Comparison of ENCODE assay signal across 8 cellular contexts in the genomic region with DNA sequence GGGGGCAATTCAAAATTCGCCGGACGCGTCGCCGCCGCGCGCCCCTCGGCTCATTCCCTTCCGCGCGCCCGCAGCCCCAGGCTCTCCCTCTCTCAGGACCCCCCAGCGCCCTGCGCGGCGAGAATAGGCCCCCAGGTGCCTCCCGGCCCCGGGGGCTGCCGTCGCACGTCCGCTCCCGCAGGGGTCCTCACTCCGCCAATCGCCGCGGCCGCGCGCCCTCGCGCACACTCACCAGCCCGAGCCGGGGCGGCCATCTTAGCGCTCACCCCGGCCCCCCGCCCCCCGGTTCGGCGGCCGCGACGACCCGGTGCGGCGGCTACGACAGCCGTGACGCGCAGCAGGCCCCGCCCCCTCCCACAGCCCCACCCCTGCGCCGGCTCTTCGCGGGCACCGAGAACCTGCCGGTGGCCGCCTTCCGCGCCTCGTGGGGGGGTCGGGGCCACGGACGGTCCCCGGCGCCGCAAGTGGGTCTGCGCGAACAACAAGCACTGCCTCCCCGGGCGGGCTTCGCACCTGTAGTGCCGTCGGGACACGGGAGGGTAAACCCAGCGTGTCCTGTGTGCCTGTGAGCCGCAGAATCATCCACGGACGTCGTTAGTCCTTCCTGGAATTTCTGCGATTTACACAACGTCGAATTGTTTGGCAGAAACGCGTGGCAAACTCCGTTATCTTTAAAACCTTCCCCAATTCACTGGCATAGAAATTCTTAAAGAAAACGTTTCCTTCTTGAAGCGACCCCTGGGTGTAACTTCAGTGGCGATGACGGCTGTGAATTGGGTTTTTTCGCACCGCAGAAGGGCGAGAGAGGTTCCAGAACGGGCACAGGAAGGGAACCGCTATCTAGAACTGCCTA. TPM values are rescaled to one million over a fixed set of nuclear protein-coding genes. Genes with fewer than 3 reads are reported as not detected.
DNase-seq lines count a peak whose midpoint lies in the region; ATAC-seq, FAIRE-seq and TF ChIP-seq lines count a peak whose summit lies in the region.

No MANE protein-coding gene starts in this region.

- H3K4me3 Mint-ChIP-seq in CD4-positive, CD25-positive, alpha-beta regulatory T cell, result peak overlapping the region; percentile 49 to 82 (median 67)
- peak overlapping the region; percentile 81 for H3K4me3 Mint-ChIP-seq in activated CD8-positive, alpha-beta memory T cell treated with anti-CD3 and anti-CD28 coated beads, Interleukin-2, amount 10 ng/mL, durations not matched to agents 7 days and 5 days

- TF ChIP-seq POLR2A in endothelial cell of umbilical vein (IDR thresholded peaks at IDR 0.05; ENCODE audit: low read depth, low read length), result peak; percentile 21

- H3K4me1 Mint-ChIP-seq in CD4-positive, CD25-positive, alpha-beta regulatory T cell, result peaks cover 0 to 33% (median 9%) of the 10 kb centered on the region in 4 donors
- H3K4me1 Mint-ChIP-seq in activated CD8-positive, alpha-beta memory T cell treated with anti-CD3 and anti-CD28 coated beads, Interleukin-2, amount 10 ng/mL, durations not matched to agents 7 days and 5 days, result peaks cover 50% of the 10 kb centered on the region

- peak; percentile 39 to 55 (median 49) for DNase-seq in CD4-positive, CD25-positive, alpha-beta regulatory T cell
- DNase-seq in NCI-H1105 (lab: John Stamatoyannopoulos, UW) (peak; percentile 64), endothelial cell of umbilical vein (ENCODE audit: low read depth, low spot score) (peak; percentile 49)
- DNase-seq in activated CD8-positive, alpha-beta memory T cell treated with anti-CD3 and anti-CD28 coated beads, Interleukin-2, amount 10 ng/mL, durations not matched to agents 7 days and 5 days, result peak; percentile 71
- DNase-seq in stimulated activated CD8-positive, alpha-beta memory T cell treated with anti-CD3 and anti-CD28 coated beads, Interleukin-4, amount 100 ng/mL, for 1 hour (ENCODE audit: low read depth in 2 of 2, low spot score in 1 of 2), result peak; percentile 25 to 31

- POLR2A ChIA-PET in endothelial cell of umbilical vein (lab: Charles Lee), result no interaction called here

- H3K36me3 Mint-ChIP-seq in CD4-positive, CD25-positive, alpha-beta regulatory T cell, result no peaks in the 10 kb centered on the region
- peaks cover 11% of the 10 kb centered on the region for H3K36me3 Mint-ChIP-seq in activated CD8-positive, alpha-beta memory T cell treated with anti-CD3 and anti-CD28 coated beads, Interleukin-2, amount 10 ng/mL, durations not matched to agents 7 days and 5 days

- no peaks in the 10 kb centered on the region for H3K36me3 ChIP-seq in CD4-positive, CD25-positive, alpha-beta regulatory T cell (ENCODE audit: control insufficient read depth, insufficient read depth, low read length)
- H3K36me3 ChIP-seq in endothelial cell of umbilical vein (ENCODE audit: control insufficient read depth in 2 of 2, extremely low read depth in 1 of 2, insufficient read depth in 2 of 2, low read length in 2 of 2) (no peaks in the 10 kb centered on the region), mucosa of stomach (ENCODE audit: control insufficient read depth, insufficient read depth, low read length) (no peaks in the 10 kb centered on the region)

- H3K27me3 ChIP-seq in CD4-positive, CD25-positive, alpha-beta regulatory T cell (ENCODE audit: control insufficient read depth, insufficient read depth, low read length), result peaks cover 10% of the 10 kb centered on the region
- peaks cover 9 to 14% of the 10 kb centered on the region in 2 experiments for H3K27me3 ChIP-seq in endothelial cell of umbilical vein (ENCODE audit: control insufficient read depth in 2 of 2, insufficient read depth in 2 of 2, low read length in 2 of 2)
- H3K27me3 ChIP-seq in mucosa of stomach (ENCODE audit: control insufficient read depth, insufficient read depth, low read length), result peaks cover 50% of the 10 kb centered on the region

- H4K20me1 ChIP-seq in endothelial cell of umbilical vein (replicated peaks; ENCODE audit: control insufficient read depth, extremely low read depth, insufficient read depth, low read length), result no peaks in the 10 kb centered on the region

- no peaks in the 10 kb centered on the region for H3K79me2 ChIP-seq in endothelial cell of umbilical vein (ENCODE audit: control insufficient read depth, insufficient read depth, low read length)

- dilution Hi-C loops in endothelial cell of umbilical vein (cut with MboI; ENCODE audit: extremely low pct_ligation_motif_present, low sequenced_read_pairs), result no loop called here

- no peaks in the 10 kb centered on the region for H3K9me1 ChIP-seq in endothelial cell of umbilical vein (replicated peaks; ENCODE audit: control insufficient read depth, extremely low read depth, insufficient read depth, low read length)

- CTCF ChIA-PET in activated CD8-positive, alpha-beta memory T cell treated with anti-CD3 and anti-CD28 coated beads, Interleukin-2, amount 10 ng/mL, durations not matched to agents 7 days and 5 days (lab: Charles Lee), result interaction anchor here (1.0 to 1.3 kb wide), 2 partner anchors 14 to 15 kb away, joined by 3 to 4 read pairs; no protein-coding TSS in a partner anchor
- CTCF ChIA-PET in endothelial cell of umbilical vein (lab: Charles Lee), result interaction anchor here (1.0 to 1.4 kb wide), 2 partner anchors 17 to 26 kb away, joined by 3 to 7 read pairs; no protein-coding TSS in a partner anchor

- H3K9ac ChIP-seq in endothelial cell of umbilical vein (replicated peaks; ENCODE audit: extremely low read depth, insufficient read depth, low read length) (peak overlapping the region; percentile 58), mucosa of stomach (ENCODE audit: low read length) (peak overlapping the region; percentile 57)

- H3K9me3 ChIP-seq in CD4-positive, CD25-positive, alpha-beta regulatory T cell (ENCODE audit: control insufficient read depth in 2 of 2, low read length in 2 of 2), result peaks cover 3 to 6% of the 10 kb centered on the region in 2 experiments
- H3K9me3 ChIP-seq in endothelial cell of umbilical vein (replicated peaks; ENCODE audit: control insufficient read depth, insufficient read depth, low read length) (peaks cover 2% of the 10 kb centered on the region), mucosa of stomach (ENCODE audit: control insufficient read depth, low read length) (no peaks in the 10 kb centered on the region)

- H3K9me3 Mint-ChIP-seq in CD4-positive, CD25-positive, alpha-beta regulatory T cell, result peaks cover 0 to 7% (median 0%) of the 10 kb centered on the region in 7 donors
- no peaks in the 10 kb centered on the region for H3K9me3 Mint-ChIP-seq in activated CD8-positive, alpha-beta memory T cell treated with anti-CD3 and anti-CD28 coated beads, Interleukin-2, amount 10 ng/mL, durations not matched to agents 7 days and 5 days (ENCODE audit: low read depth)

- peak overlapping the region; percentile 37 for H3K4me3 ChIP-seq in CD4-positive, CD25-positive, alpha-beta regulatory T cell (ENCODE audit: low read depth, low read length)
- H3K4me3 ChIP-seq in endothelial cell of umbilical vein (replicated peaks in 1 of 3; ENCODE audit: insufficient read depth in 1 of 3, low read depth in 1 of 3, low read length in 3 of 3) (peak overlapping the region; percentile 48 to 69 (median 58)), mucosa of stomach (ENCODE audit: low read length) (no peak overlapping the region)

- peaks cover 65% of the 10 kb centered on the region for H3K27me3 Mint-ChIP-seq in CD4-positive, CD25-positive, alpha-beta regulatory T cell
- peaks cover 30% of the 10 kb centered on the region for H3K27me3 Mint-ChIP-seq in activated CD8-positive, alpha-beta memory T cell treated with anti-CD3 and anti-CD28 coated beads, Interleukin-2, amount 10 ng/mL, durations not matched to agents 7 days and 5 days

- intact Hi-C loops in endothelial cell of umbilical vein (cut with micrococcal nuclease), result no loop called here

- H3K4me1 ChIP-seq in CD4-positive, CD25-positive, alpha-beta regulatory T cell (ENCODE audit: control insufficient read depth, insufficient read depth, low read length, poor library complexity, severe bottlenecking), result peaks cover 18% of the 10 kb centered on the region
- H3K4me1 ChIP-seq in endothelial cell of umbilical vein (ENCODE audit: control insufficient read depth, extremely low read depth, insufficient read depth, low read length) (peaks cover 19% of the 10 kb centered on the region), mucosa of stomach (ENCODE audit: control insufficient read depth, insufficient read depth, low read length) (peaks cover 4% of the 10 kb centered on the region)

- H3K27ac Mint-ChIP-seq in CD4-positive, CD25-positive, alpha-beta regulatory T cell, result peak overlapping the region; percentile 20 to 86 (median 71)
- peak overlapping the region; percentile 79 for H3K27ac Mint-ChIP-seq in activated CD8-positive, alpha-beta memory T cell treated with anti-CD3 and anti-CD28 coated beads, Interleukin-2, amount 10 ng/mL, durations not matched to agents 7 days and 5 days

- TF ChIP-seq CTCF in endothelial cell of umbilical vein (IDR thresholded peaks at IDR 0.05; ENCODE audit: extremely low read depth in 1 of 2, insufficient read depth in 1 of 2, low read depth in 1 of 2, low read length in 2 of 2), result no peak

- H2AFZ ChIP-seq in endothelial cell of umbilical vein (ENCODE audit: low read depth, low read length), result peak overlapping the region; percentile 96

- FAIRE-seq in endothelial cell of umbilical vein (lab: Jason Lieb, UNC), result no peak

- BruUV-seq in endothelial cell of umbilical vein (replicated peaks; lab: Mats Ljungman, UMichigan), result TSS peak; percentile 19

- ATAC-seq in CD4-positive, CD25-positive, alpha-beta regulatory T cell (ENCODE audit: low read depth in 2 of 2), result peak; percentile 70 to 71
- peak; percentile 74 for ATAC-seq in activated CD8-positive, alpha-beta memory T cell treated with anti-CD3 and anti-CD28 coated beads, Interleukin-2, amount 10 ng/mL, durations not matched to agents 7 days and 5 days
- ATAC-seq in GM21447 (IDR thresholded peaks at IDR 0.05; ENCODE audit: unreplicated experiment) (no peak), HG02798 (IDR thresholded peaks at IDR 0.05; ENCODE audit: poor library complexity, unreplicated experiment) (no peak)

- peak overlapping the region; percentile 55 for H3K27ac ChIP-seq in CD4-positive, CD25-positive, alpha-beta regulatory T cell (ENCODE audit: insufficient read depth, low read length, poor library complexity, severe bottlenecking)
- H3K27ac ChIP-seq in endothelial cell of umbilical vein (ENCODE audit: insufficient read depth, low read depth, low read length), result no peak overlapping the region

- H3K4me2 ChIP-seq in endothelial cell of umbilical vein (ENCODE audit: insufficient read depth, low read length), result peak overlapping the region; percentile 87

RNA-seq across cellular contexts. Expression of gene USP44, which starts 2.5 kb away (rescaled TPM):
- total RNA-seq in CD4-positive, CD25-positive, alpha-beta regulatory T cell, result 1.4 TPM
- polyA plus RNA-seq in CD4-positive, CD25-positive, alpha-beta regulatory T cell, result 1 to 10 TPM in 3 of 4 donors, under 1 TPM in 1; 0.86 to 2.9 (median 2.1) TPM
- total RNA-seq in activated CD8-positive, alpha-beta memory T cell treated with anti-CD3 and anti-CD28 coated beads, Interleukin-2, amount 10 ng/mL, durations not matched to agents 7 days and 5 days, result 10 to 100 TPM; 11.1 to 13.7 TPM
- 1.5 and 3.1 TPM in 2 replicates for total RNA-seq in endothelial cell of umbilical vein
- 0.91 and 1.2 TPM in 2 replicates for polyA plus RNA-seq in endothelial cell of umbilical vein
- polyA plus RNA-seq in endothelial cell of umbilical vein (2011; cell fraction: cytosol; rRNA removed), result 0.82 and 0.92 TPM in 2 replicates
- polyA plus RNA-seq in endothelial cell of umbilical vein (2011; cell fraction: nucleus; rRNA removed), result 1.8 and 3.0 TPM in 2 replicates
- polyA plus RNA-seq in endothelial cell of umbilical vein (2012), result 1.1 and 1.8 TPM in 2 replicates
- 1.7 and 2.5 TPM in 2 replicates for polyA minus RNA-seq in endothelial cell of umbilical vein
- not detected for polyA minus RNA-seq in endothelial cell of umbilical vein (2011; cell fraction: cytosol; rRNA and poly(A)+ RNA removed)
- polyA minus RNA-seq in endothelial cell of umbilical vein (2011; cell fraction: nucleus; rRNA and poly(A)+ RNA removed), result 1.4 and 1.6 TPM in 2 replicates

Comparison
In these comparisons a context has a peak if more than half of its experiments do, and no peak if none do; other contexts are left out.
1. ATAC-seq: peak in CD4-positive, CD25-positive, alpha-beta regulatory T cell (2 of 2) and activated CD8-positive, alpha-beta memory T cell treated with anti-CD3 and anti-CD28 coated beads, Interleukin-2, amount 10 ng/mL, durations not matched to agents 7 days and 5 days (single experiment); none in GM21447 (single experiment) and HG02798 (single experiment).
2. Peak in every context shown above with its lines, with median percentiles within 50 percentile points of each other: DNase-seq.